8 cellular contexts compared by ENCODE assay signal in the genomic region with DNA sequence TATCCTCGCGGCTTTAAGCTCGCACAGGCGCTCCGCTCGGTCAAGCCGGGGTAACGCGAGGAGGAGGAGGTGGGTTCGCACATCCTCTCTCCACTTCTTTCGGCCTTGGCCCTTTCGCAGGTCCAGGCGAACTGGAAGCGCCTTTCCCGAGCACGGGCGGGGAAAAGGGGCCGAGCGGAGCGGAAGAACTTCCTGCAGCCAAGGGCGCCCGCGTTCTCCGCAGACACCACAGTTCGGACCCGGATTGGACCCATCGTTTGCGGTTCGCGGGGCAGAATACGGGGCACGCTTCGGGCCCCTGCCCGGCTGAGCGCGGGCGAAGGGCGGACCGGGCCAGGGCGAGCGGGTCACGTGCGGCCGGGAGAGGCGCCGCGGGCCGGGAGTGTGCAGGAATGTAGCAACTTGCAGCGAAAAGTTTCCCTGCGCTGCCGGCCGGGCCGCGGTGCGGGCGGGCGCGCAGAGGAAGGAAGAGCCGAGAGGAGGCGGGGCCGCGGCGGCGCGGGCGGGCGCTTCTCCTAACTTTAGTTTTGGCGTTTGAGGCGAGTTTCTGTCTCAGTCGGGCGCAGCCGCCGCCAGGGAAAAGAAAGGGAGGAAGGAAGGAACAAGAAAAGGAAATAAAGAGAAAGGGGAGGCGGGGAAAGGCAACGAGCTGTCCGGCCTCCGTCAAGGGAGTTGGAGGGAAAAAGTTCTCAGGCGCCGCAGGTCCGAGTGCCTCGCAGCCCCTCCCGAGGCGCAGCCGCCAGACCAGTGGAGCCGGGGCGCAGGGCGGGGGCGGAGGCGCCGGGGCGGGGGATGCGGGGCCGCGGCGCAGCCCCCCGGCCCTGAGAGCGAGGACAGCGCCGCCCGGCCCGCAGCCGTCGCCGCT. TPM values are rescaled to one million over a fixed set of nuclear protein-coding genes. Genes with fewer than 3 reads are reported as not detected.
DNase-seq lines count a peak whose midpoint lies in the region; ATAC-seq and TF ChIP-seq lines count a peak whose summit lies in the region.

Gene YAP1, plus strand, starts transcription at position 552 of the 865 bp plus-strand sequence. CDS start 402 bp downstream, outside the sequence.

- peak within 1 kb of the TSS; percentile 97 for H3K9ac ChIP-seq in endodermal cell (ENCODE audit: extremely low read depth, low read length, poor library complexity, severe bottlenecking)

- no peaks in the 10 kb centered on the region for H3K27me3 ChIP-seq in endodermal cell (ENCODE audit: control insufficient read depth, insufficient read depth, low read length, poor library complexity, severe bottlenecking)

- H3K4me3 Mint-ChIP-seq in endodermal cell: peak within 1 kb of the TSS; percentile 97

- TF ChIP-seq POLR2A in GM18505 (IDR thresholded peaks at IDR 0.05; ENCODE audit: borderline replicate concordance, extremely low read depth, insufficient read depth, insufficient read length): no peak

- peaks cover 3% of the 10 kb centered on the region for H3K9me3 Mint-ChIP-seq in endodermal cell

- DNase-seq in NCI-H526 treated with DMSO at 0.1 percent for 48 hours (lab: John Stamatoyannopoulos, UW) (peak; percentile 73), endodermal cell (peak; percentile 95), mesenteric fat pad (ENCODE audit: low spot score) (peak; percentile 96), NCI-H2029 (lab: John Stamatoyannopoulos, UW) (no peak)
- peak; percentile 13 for DNase-seq in activated CD8-positive, alpha-beta memory T cell treated with anti-CD3 and anti-CD28 coated beads, Interleukin-2, amount 50 U/mL, for 24 hours (ENCODE audit: extremely low read depth)
- DNase-seq in stimulated activated CD8-positive, alpha-beta memory T cell treated with anti-CD3 and anti-CD28 coated beads, Interleukin-12 subunit alpha, Interleukin-12 subunit beta, amount 100 ng/mL, for 4 hours (ENCODE audit: low read depth): peak; percentile 28

- H3K36me3 Mint-ChIP-seq in endodermal cell (ENCODE audit: low read depth): peaks cover 4% of the 10 kb centered on the region

- no peak for TF ChIP-seq CTCF in endodermal cell (conservative IDR thresholded peaks at IDR 0.05)

- ATAC-seq in GM18505 (IDR thresholded peaks at IDR 0.05; ENCODE audit: unreplicated experiment) (peak; percentile 81), HG02840 (IDR thresholded peaks at IDR 0.05; ENCODE audit: low FRiP score, unreplicated experiment) (peak; percentile 84)

- no peaks in the 10 kb centered on the region for H3K27me3 Mint-ChIP-seq in endodermal cell (ENCODE audit: insufficient read depth)

- peak within 1 kb of the TSS; percentile 98 for H3K4me3 ChIP-seq in endodermal cell (ENCODE audit: low read length)

- H3K36me3 ChIP-seq in endodermal cell (ENCODE audit: control insufficient read depth, insufficient read depth, low read length): peaks cover 8% of the 10 kb centered on the region

- 0% methylated on average over 34 to 104 of the region's 104 CpGs for WGBS in endodermal cell (ENCODE audit: insufficient coverage in 1 of 2, insufficient read length in 1 of 2), 2 experiments

- H3K9me3 ChIP-seq in endodermal cell (ENCODE audit: control insufficient read depth, low read length): no peaks in the 10 kb centered on the region

- H3K27ac ChIP-seq in endodermal cell (ENCODE audit: low read depth, low read length): peak within 1 kb of the TSS; percentile 97

- peaks cover 24% of the 10 kb centered on the region for H3K4me1 Mint-ChIP-seq in endodermal cell

- H3K4me1 ChIP-seq in endodermal cell (ENCODE audit: control insufficient read depth, insufficient read depth, low read length): peaks cover 6% of the 10 kb centered on the region

- H3K27ac Mint-ChIP-seq in endodermal cell: peak within 1 kb of the TSS; percentile 100

RNA-seq across cellular contexts. Expression of gene YAP1, which starts in this region (rescaled TPM):
- total RNA-seq in endodermal cell: 100 to 1,000 TPM; 224 to 228 TPM
- 132 TPM for polyA plus RNA-seq in endodermal cell (2013, experiment 1 of 2)
- 122 TPM for polyA plus RNA-seq in endodermal cell (2013, experiment 2 of 2)
- total RNA-seq in mesenteric fat pad: 135 TPM
